In the genomic region with DNA sequence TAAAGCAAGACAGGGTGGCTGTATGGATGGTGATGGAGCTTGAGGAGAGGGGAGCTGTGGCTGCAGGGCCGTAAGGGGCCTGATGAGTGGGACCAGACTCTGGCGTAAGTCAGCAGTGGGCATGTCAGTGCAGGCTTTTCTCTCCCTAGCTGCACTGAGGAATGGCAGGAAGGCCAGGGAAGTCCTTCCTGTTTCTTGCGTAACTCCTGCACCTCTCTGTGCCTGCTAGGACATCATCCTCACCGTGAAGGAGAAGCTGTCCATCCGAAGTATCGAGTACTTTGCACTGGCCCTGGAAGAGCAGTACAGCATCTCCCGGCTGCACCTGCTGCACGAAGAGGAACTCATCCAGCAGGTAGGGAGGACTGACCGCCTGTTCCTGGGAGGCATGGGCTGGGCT, we compare ENCODE assay signal across 24 cellular contexts.
"Had no signal": no experiment of that assay in that cellular context is flagged by ENCODE, and none has a peak within 500 bp of the region (broad histone marks: within the 10 kb centered on the region; RNA-seq: fewer than 3 reads in every experiment).

No MANE protein-coding gene starts in this region.

- H3K4me3 Mint-ChIP-seq: activated naive CD8-positive, alpha-beta T cell; activated T-cell treated with anti-CD3 and anti-CD28 coated beads, Interleukin-2, amount 50 U/mL, for 24 hours; activated T-helper 17 cell treated with anti-CD3 and anti-CD28 coated beads, Interleukin-2, amount 50 U/mL, for 72 hours; endodermal cell; immature natural killer cell; naive thymus-derived CD4-positive, alpha-beta T cell; neural crest cell; stimulated activated naive CD8-positive, alpha-beta T cell treated with anti-CD3 and anti-CD28 coated beads, Interleukin-15, Interleukin-2, amounts not matched to agents 100 ng/mL and 50 ng/mL, for 24 hours; T-helper 1 cell treated with Interleukin-12 subunit alpha and Interleukin-12 subunit beta and Interleukin-4 antibody, amounts not matched to agents 30 μg/mL and 1 μg/mL, for 36 hours; WTC11 had no signal

- H3K27me3 ChIP-seq: adrenal gland, ascending aorta, hepatocyte, thyroid gland had no signal

- H3K36me3 Mint-ChIP-seq: activated naive CD8-positive, alpha-beta T cell; immature natural killer cell; naive thymus-derived CD4-positive, alpha-beta T cell; WTC11 had no signal

- ATAC-seq: activated T-helper 17 cell treated with anti-CD3 and anti-CD28 coated beads, Interleukin-2, amount 50 U/mL, for 72 hours; left lung; naive thymus-derived CD4-positive, alpha-beta T cell; WTC11 had no signal

- H3K9me3 ChIP-seq: adrenal gland, ascending aorta, left lung, prostate gland, thyroid gland had no signal

- H3K4me1 ChIP-seq: adrenal gland, ascending aorta, left lung, prostate gland had no signal

- DNase-seq: activated CD8-positive, alpha-beta memory T cell treated with anti-CD3 and anti-CD28 coated beads for 24 hours; activated CD8-positive, alpha-beta memory T cell treated with anti-CD3 and anti-CD28 coated beads, Interleukin-2, amount 50 U/mL, for 4 hours; activated T-cell treated with anti-CD3 and anti-CD28 coated beads, Interleukin-2, amount 50 U/mL, for 24 hours; adrenal gland; cortex of kidney; endodermal cell; foreskin fibroblast; immature natural killer cell; naive thymus-derived CD4-positive, alpha-beta T cell; stimulated activated CD4-positive, alpha-beta T cell treated with anti-CD3 and anti-CD28 coated beads, Interleukin-12 subunit alpha, Interleukin-12 subunit beta, amount 100 ng/mL, for 4 hours; substantia nigra; T1000; thyroid gland had no signal

- H3K27ac ChIP-seq: adrenal gland, ascending aorta, hepatocyte, left lung, prostate gland, thyroid gland had no signal

- H3K36me3 ChIP-seq: adrenal gland, ascending aorta, left lung, prostate gland, thyroid gland had no signal

- H3K9me3 Mint-ChIP-seq: activated T-cell treated with anti-CD3 and anti-CD28 coated beads, Interleukin-2, amount 50 U/mL, for 24 hours; activated T-helper 17 cell treated with anti-CD3 and anti-CD28 coated beads, Interleukin-2, amount 50 U/mL, for 72 hours; endodermal cell; naive thymus-derived CD4-positive, alpha-beta T cell; neural crest cell; stimulated activated naive CD8-positive, alpha-beta T cell treated with anti-CD3 and anti-CD28 coated beads, Interleukin-15, Interleukin-2, amounts not matched to agents 100 ng/mL and 50 ng/mL, for 24 hours; T-helper 1 cell treated with Interleukin-12 subunit alpha and Interleukin-12 subunit beta and Interleukin-4 antibody, amounts not matched to agents 30 μg/mL and 1 μg/mL, for 36 hours; WTC11 had no signal

- H3K27ac Mint-ChIP-seq: activated naive CD8-positive, alpha-beta T cell; activated T-cell treated with anti-CD3 and anti-CD28 coated beads, Interleukin-2, amount 50 U/mL, for 24 hours; activated T-helper 17 cell treated with anti-CD3 and anti-CD28 coated beads, Interleukin-2, amount 50 U/mL, for 72 hours; endodermal cell; immature natural killer cell; naive thymus-derived CD4-positive, alpha-beta T cell; stimulated activated naive CD8-positive, alpha-beta T cell treated with anti-CD3 and anti-CD28 coated beads, Interleukin-15, Interleukin-2, amounts not matched to agents 100 ng/mL and 50 ng/mL, for 24 hours; T-helper 1 cell treated with Interleukin-12 subunit alpha and Interleukin-12 subunit beta and Interleukin-4 antibody, amounts not matched to agents 30 μg/mL and 1 μg/mL, for 36 hours; WTC11 had no signal

- H3K4me1 Mint-ChIP-seq: activated T-helper 17 cell treated with anti-CD3 and anti-CD28 coated beads, Interleukin-2, amount 50 U/mL, for 72 hours; immature natural killer cell; naive thymus-derived CD4-positive, alpha-beta T cell; neural crest cell had no signal

- H3K4me3 ChIP-seq: adrenal gland, ascending aorta, hepatocyte, left lung, lung, prostate gland, thyroid gland had no signal
